Comparison of ENCODE assay signal across 19 cellular contexts in the genomic region with DNA sequence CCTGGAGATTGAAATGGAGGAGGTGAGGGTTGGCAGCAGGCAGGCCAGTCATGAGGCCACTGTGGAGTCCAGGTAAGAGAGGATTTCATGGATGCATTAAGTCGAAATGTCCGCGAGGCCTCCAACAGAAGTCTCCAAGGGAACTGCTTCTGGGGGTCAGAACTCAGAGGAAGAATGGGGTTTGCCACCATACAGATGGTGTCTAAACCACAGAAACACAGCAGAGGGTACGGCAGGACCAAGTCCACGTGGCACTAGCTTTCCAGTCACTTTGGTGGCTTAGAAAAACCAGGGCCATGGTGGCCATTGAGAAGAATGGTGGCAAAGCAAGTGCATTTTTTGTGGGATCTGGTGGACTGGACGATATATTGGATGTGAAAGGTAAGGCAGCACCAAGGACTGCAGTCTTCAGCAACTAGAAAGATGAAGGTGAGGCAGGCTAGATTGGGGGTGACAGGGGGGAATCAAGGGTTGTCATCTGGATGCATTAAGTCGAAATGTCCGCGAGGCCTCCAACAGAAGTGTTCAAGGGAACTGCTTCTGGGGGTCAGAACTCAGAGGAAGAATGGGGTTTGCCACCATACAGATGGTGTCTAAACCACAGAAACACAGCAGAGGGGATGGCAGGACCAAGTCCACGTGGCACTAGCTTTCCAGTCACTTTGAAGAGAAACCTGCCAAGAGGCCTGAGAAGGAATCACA. TPM values are rescaled to one million over a fixed set of nuclear protein-coding genes. Genes with fewer than 3 reads are reported as not detected.
"Had no signal": no experiment of that assay in that cellular context is flagged by ENCODE, and none has a peak within 500 bp of the region (broad histone marks: within the 10 kb centered on the region; RNA-seq: fewer than 3 reads in every experiment).

No MANE protein-coding gene starts in this region.

- H3K9ac ChIP-seq: SK-N-SH had no signal

- ATAC-seq: activated T-cell treated with anti-CD3 and anti-CD28 coated beads, Interleukin-2, amount 50 U/mL, for 72 hours; left lung; T-cell had no signal

- H3K27ac ChIP-seq: left lung, sigmoid colon, thyroid gland had no signal

- H3K4me1 ChIP-seq: left lung had no signal

- H3K27me3 ChIP-seq: thyroid gland had no signal

- H3K9me3 ChIP-seq: left lung, sigmoid colon, SK-N-SH, thyroid gland had no signal

- H3K36me3 Mint-ChIP-seq: activated naive CD8-positive, alpha-beta T cell; T-cell had no signal

- H3K27ac Mint-ChIP-seq: activated CD4-positive, alpha-beta memory T cell treated with anti-CD3 and anti-CD28 coated beads, Interleukin-2, amount 10 ng/mL, durations not matched to agents 7 days and 5 days; activated naive CD8-positive, alpha-beta T cell; activated T-cell treated with anti-CD3 and anti-CD28 coated beads, Interleukin-2, amount 50 U/mL, for 72 hours; T-cell had no signal

- H3K4me3 ChIP-seq: left lung, sigmoid colon, thyroid gland had no signal

- DNase-seq: activated CD4-positive, alpha-beta memory T cell treated with anti-CD3 and anti-CD28 coated beads, Interleukin-2, amount 10 ng/mL, durations not matched to agents 7 days and 5 days; activated CD4-positive, alpha-beta T cell treated with anti-CD3 and anti-CD28 coated beads for 48 hours; activated CD4-positive, CD25-positive, alpha-beta regulatory T cell; activated CD8-positive, alpha-beta memory T cell treated with anti-CD3 and anti-CD28 coated beads, Interleukin-2, amount 50 U/mL, for 48 hours; activated T-cell treated with anti-CD3 and anti-CD28 coated beads, Interleukin-2, amount 50 U/mL, for 72 hours; effector memory CD4-positive, alpha-beta T cell; foreskin fibroblast; hypothalamus; left lung; midbrain; SK-N-SH; stimulated activated CD4-positive, alpha-beta T cell treated with anti-CD3 and anti-CD28 coated beads, Interleukin-4, amount 100 ng/mL, for 4 hours; stimulated activated naive CD4-positive, alpha-beta T cell; T-cell; T-helper 9 cell had no signal

- H3K9me3 Mint-ChIP-seq: activated CD4-positive, alpha-beta memory T cell treated with anti-CD3 and anti-CD28 coated beads, Interleukin-2, amount 10 ng/mL, durations not matched to agents 7 days and 5 days; activated T-cell treated with anti-CD3 and anti-CD28 coated beads, Interleukin-2, amount 50 U/mL, for 72 hours; T-cell had no signal

- H3K36me3 ChIP-seq: left lung, sigmoid colon, thyroid gland had no signal

- H3K4me3 Mint-ChIP-seq: activated CD4-positive, alpha-beta memory T cell treated with anti-CD3 and anti-CD28 coated beads, Interleukin-2, amount 10 ng/mL, durations not matched to agents 7 days and 5 days; activated naive CD8-positive, alpha-beta T cell; activated T-cell treated with anti-CD3 and anti-CD28 coated beads, Interleukin-2, amount 50 U/mL, for 72 hours had no signal

RNA-seq across cellular contexts. Expression of a gene that starts 36.1 kb away (rescaled TPM):
- total RNA-seq: lung microvascular endothelial cell had no signal
